1 cellular context compared by ENCODE assay signal in the genomic region with DNA sequence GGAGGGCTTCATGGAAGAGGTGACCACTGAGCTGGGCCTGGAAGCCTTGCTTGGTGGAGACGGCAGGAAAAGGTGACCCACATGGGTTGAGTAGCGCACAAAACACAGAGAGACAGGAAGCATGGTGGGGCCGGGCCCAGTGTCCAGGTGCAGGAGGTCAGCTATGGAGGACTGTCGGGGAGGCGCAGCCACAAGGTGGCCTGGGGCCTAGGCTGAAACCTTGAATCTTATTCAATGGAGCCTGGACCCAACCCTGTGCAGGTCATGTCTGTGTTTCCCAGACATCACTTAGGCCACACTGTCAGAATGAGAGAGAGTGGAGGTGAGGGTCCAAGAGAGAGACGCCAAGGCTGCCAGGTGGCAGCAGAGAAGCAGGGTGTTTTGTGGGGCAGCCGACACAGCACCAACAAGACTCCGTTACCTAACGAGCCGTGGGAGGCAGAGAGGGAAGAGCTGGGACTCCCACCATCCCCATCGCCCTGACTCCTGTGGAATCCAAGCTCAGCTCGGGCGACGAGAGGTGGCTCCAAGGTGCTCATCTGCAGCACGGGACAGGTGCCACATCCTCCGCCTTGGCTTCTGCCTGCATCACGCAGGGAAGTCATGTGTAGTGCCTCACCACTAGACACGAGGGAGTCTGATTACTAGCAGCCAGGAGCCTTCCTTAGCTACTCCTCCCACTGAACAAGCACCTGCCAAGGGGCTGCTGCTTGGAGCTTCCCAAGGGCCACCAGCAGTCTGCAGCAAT.
TF ChIP-seq lines count a peak whose summit lies in the region.

No MANE protein-coding gene starts in this region.

TF ChIP-seq in HepG2, 621 proteins besides CTCF, POLR2A, EP300 and RAD21:
- TF ChIP-seq SNAPC2 (CRISPR knock-in tag; IDR thresholded peaks at IDR 0.05) (no peak), SIX1 (CRISPR knock-in tag; IDR thresholded peaks at IDR 0.05; ENCODE audit: borderline replicate concordance) (no peak), NFYB (CRISPR knock-in tag; IDR thresholded peaks at IDR 0.05) (no peak), RFX3 (CRISPR knock-in tag; IDR thresholded peaks at IDR 0.05) (no peak)
- TF ChIP-seq, protein P1, sequence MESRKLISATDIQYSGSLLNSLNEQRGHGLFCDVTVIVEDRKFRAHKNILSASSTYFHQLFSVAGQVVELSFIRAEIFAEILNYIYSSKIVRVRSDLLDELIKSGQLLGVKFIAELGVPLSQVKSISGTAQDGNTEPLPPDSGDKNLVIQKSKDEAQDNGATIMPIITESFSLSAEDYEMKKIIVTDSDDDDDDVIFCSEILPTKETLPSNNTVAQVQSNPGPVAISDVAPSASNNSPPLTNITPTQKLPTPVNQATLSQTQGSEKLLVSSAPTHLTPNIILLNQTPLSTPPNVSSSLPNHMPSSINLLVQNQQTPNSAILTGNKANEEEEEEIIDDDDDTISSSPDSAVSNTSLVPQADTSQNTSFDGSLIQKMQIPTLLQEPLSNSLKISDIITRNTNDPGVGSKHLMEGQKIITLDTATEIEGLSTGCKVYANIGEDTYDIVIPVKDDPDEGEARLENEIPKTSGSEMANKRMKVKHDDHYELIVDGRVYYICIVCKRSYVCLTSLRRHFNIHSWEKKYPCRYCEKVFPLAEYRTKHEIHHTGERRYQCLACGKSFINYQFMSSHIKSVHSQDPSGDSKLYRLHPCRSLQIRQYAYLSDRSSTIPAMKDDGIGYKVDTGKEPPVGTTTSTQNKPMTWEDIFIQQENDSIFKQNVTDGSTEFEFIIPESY (CRISPR knock-in tag; IDR thresholded peaks at IDR 0.05) = peak; percentile 69; the same call in 1 of the 2 replicates
